Comparison of ENCODE assay signal across 8 cellular contexts in the genomic region with DNA sequence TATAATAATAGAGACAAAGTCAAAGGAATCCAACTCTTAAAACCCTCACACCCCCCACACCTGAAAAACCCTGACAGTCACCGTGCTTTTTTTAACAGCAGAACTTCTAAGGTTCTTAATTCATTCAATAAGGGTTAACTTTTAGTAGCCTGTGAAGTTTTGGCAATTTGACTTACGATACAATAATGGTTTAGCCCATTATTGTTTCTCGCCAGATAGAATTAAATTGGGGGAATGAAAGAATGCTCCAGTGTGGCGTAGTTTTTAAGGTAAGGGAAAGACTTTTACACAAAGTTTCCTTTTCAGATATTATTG. TPM values are rescaled to one million over a fixed set of nuclear protein-coding genes. Genes with fewer than 3 reads are reported as not detected.
DNase-seq lines count a peak whose midpoint lies in the region; ATAC-seq, FAIRE-seq and TF ChIP-seq lines count a peak whose summit lies in the region.

No MANE protein-coding gene starts in this region.

- TF ChIP-seq CTCF in CD4-positive, alpha-beta T cell (IDR thresholded peaks at IDR 0.05): no peak
- no peak for TF ChIP-seq CTCF in HL-60 (IDR thresholded peaks at IDR 0.05; ENCODE audit: insufficient read depth, low read length)
- no peak for TF ChIP-seq CTCF in choroid plexus epithelial cell (conservative IDR thresholded peaks at IDR 0.05; ENCODE audit: low read depth, low read length)
- no peak for TF ChIP-seq CTCF in natural killer cell (IDR thresholded peaks at IDR 0.05)

- peak overlapping the region; percentile 93 for H3K27ac ChIP-seq in CD4-positive, alpha-beta T cell (ENCODE audit: low read depth, low read length)
- peak overlapping the region; percentile 97 for H3K27ac ChIP-seq in HL-60 (replicated peaks)

- no peaks in the 10 kb centered on the region for H3K9me3 Mint-ChIP-seq in CD4-positive, alpha-beta T cell
- no peaks in the 10 kb centered on the region for H3K9me3 Mint-ChIP-seq in natural killer cell

- no peaks in the 10 kb centered on the region for H3K9me3 ChIP-seq in CD4-positive, alpha-beta T cell (ENCODE audit: control insufficient read depth, low read length)

- no peak for ATAC-seq in CD4-positive, alpha-beta T cell (ENCODE audit: poor library complexity)
- ATAC-seq in natural killer cell (no peak), HG03521 (IDR thresholded peaks at IDR 0.05; ENCODE audit: unreplicated experiment) (no peak)

- no peak for DNase-seq in CD4-positive, alpha-beta T cell
- DNase-seq in HL-60 (ENCODE audit: low read depth in 1 of 2, low spot score in 1 of 2): no peak
- DNase-seq in choroid plexus epithelial cell (ENCODE audit: low read depth): peak; percentile 2
- no peak for DNase-seq in natural killer cell
- DNase-seq in 8988T: no peak
- no peak for DNase-seq in NCI-H526 treated with DMSO at 0.1 percent for 48 hours (lab: John Stamatoyannopoulos, UW)
- DNase-seq in frontal cortex (ENCODE audit: low spot score in 2 of 2): no peak

- H3K4me3 ChIP-seq in HL-60 (replicated peaks; ENCODE audit: insufficient read depth, low read length): peak overlapping the region; percentile 64
- peak overlapping the region; percentile 78 for H3K4me3 ChIP-seq in choroid plexus epithelial cell (ENCODE audit: low read depth, low read length)

- POLR2A ChIA-PET in CD4-positive, alpha-beta T cell (lab: Charles Lee): interaction anchor here (0.6 to 2.9 kb wide), 9 partner anchors 59 to 1743 kb away, joined by 3 to 26 read pairs (median 3); partner anchors contain the start of genes BORCS5, CLEC2B, ETV6 and GABARAPL1

- H3K4me3 Mint-ChIP-seq in CD4-positive, alpha-beta T cell: peak overlapping the region; percentile 99
- peak overlapping the region; percentile 100 for H3K4me3 Mint-ChIP-seq in natural killer cell

- H3K4me1 Mint-ChIP-seq in CD4-positive, alpha-beta T cell (ENCODE audit: low read depth): peaks cover 26% of the 10 kb centered on the region
- H3K4me1 Mint-ChIP-seq in natural killer cell: peaks cover 22 to 24% of the 10 kb centered on the region in 2 donors

- H3K27ac Mint-ChIP-seq in CD4-positive, alpha-beta T cell: peak overlapping the region; percentile 99
- H3K27ac Mint-ChIP-seq in natural killer cell: peak overlapping the region; percentile 100

- no peak for FAIRE-seq in frontal cortex (lab: Jason Lieb, UNC)

- CTCF ChIA-PET in CD4-positive, alpha-beta T cell (lab: Charles Lee): interaction anchor here (2.3 kb wide), 1 partner anchor 136 kb away, joined by 5 read pairs; no protein-coding TSS in a partner anchor

- peaks cover 41% of the 10 kb centered on the region for H3K36me3 Mint-ChIP-seq in CD4-positive, alpha-beta T cell (ENCODE audit: low read depth)
- peaks cover 7% of the 10 kb centered on the region for H3K36me3 Mint-ChIP-seq in natural killer cell

- H3K27me3 ChIP-seq in CD4-positive, alpha-beta T cell (ENCODE audit: control insufficient read depth, insufficient read depth, low read length): no peaks in the 10 kb centered on the region
- H3K27me3 ChIP-seq in HL-60 (ENCODE audit: insufficient read depth, poor library complexity, severe bottlenecking): no peaks in the 10 kb centered on the region

- intact Hi-C loops in CD4-positive, alpha-beta T cell (cut with DNase I, micrococcal nuclease): loop anchor here (5.0 to 10.0 kb wide), 5 partner anchors 58 to 1741 kb away; partner anchors contain the start of genes BORCS5 (in 1 of the 2), MANSC1 (in 1 of the 2) and STYK1 (in 1 of the 2)
- intact Hi-C loops in natural killer cell (cut with micrococcal nuclease): loop anchor here (10.0 kb wide), 1 partner anchor 561 kb away; the partner anchor contains the start of gene SMIM10L1

- H3K27me3 Mint-ChIP-seq in CD4-positive, alpha-beta T cell: peaks cover 20% of the 10 kb centered on the region
- peaks cover 6% of the 10 kb centered on the region in 2 donors for H3K27me3 Mint-ChIP-seq in natural killer cell (ENCODE audit: low read depth in 2 of 2)

RNA-seq across cellular contexts. Expression of gene MAGOHB, which starts 0.6 kb away (rescaled TPM):
- 1 to 10 TPM; 7.5 to 7.7 TPM for total RNA-seq in CD4-positive, alpha-beta T cell
- total RNA-seq in natural killer cell (10 to 100 TPM; 13.0 to 16.3 (median 13.1) TPM), frontal cortex (18.3 TPM)

RNA-seq across cellular contexts. Expression of gene STYK1, which starts 59.8 kb away (rescaled TPM):
- total RNA-seq in CD4-positive, alpha-beta T cell: not detected
- total RNA-seq in natural killer cell (1 to 10 TPM; 2.0 to 2.6 (median 2.4) TPM), frontal cortex (2.9 TPM)
